ENCODE assay signal across 15 cellular contexts in the genomic region with DNA sequence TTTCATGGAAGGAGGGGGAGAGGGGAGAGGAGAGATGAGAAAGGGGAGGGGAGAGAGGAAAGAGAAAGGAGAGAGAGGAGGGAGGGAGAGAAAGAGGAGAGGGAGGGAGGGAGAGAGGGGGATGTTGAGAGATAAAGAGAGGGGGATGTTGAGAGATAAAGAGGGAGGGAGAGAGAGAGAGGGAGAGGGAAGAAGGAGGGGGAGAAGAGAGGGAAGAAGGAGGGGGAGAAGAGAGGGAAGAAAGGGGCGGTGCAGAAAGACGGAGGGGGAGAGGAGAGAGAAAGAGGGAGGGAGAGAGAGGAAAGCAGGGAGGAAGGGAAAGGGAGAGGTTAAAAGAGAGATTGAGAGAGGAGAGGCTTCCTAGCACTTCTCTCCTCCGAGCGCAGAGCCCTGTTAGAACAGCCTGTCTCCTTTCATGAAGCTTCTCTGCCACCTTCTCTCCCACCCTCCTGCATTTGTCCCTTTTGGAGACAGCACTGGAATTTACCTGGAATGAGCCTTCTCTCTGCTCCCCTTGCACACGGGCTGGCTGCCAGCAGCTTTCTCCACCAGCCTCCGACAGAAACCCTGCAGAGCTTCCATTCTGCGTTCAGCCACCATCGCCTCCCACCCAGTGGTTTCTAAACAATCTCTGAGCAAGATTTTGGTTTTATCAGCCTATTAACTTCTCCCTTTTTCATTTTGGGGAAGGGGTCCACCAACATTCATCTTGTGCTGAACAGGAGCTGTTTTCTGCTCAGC.
DNase-seq lines count a peak whose midpoint lies in the region; ATAC-seq and TF ChIP-seq lines count a peak whose summit lies in the region.
"Had no signal": no experiment of that assay in that cellular context is flagged by ENCODE, and none has a peak within 500 bp of the region (broad histone marks: within the 10 kb centered on the region; RNA-seq: fewer than 3 reads in every experiment).

No MANE protein-coding gene starts in this region.

- H3K27ac Mint-ChIP-seq in activated CD8-positive, alpha-beta memory T cell treated with anti-CD3 and anti-CD28 coated beads, Interleukin-2, amount 10 ng/mL, durations not matched to agents 7 days and 5 days: peak overlapping the region; percentile 93
- H3K27ac Mint-ChIP-seq in T-cell (peak overlapping the region in 1 of 2 donors; percentile 95), progenitor cell of endocrine pancreas (peak overlapping the region; percentile 76)
- H3K27ac Mint-ChIP-seq in central memory CD8-positive, alpha-beta T cell (ENCODE audit: low read depth): peak overlapping the region; percentile 94

- H3K4me1 Mint-ChIP-seq in activated CD8-positive, alpha-beta memory T cell treated with anti-CD3 and anti-CD28 coated beads, Interleukin-2, amount 10 ng/mL, durations not matched to agents 7 days and 5 days: peaks cover 81% of the 10 kb centered on the region
- peaks cover 37 to 62% (median 58%) of the 10 kb centered on the region in 3 donors for H3K4me1 Mint-ChIP-seq in T-cell
- peaks cover 67% of the 10 kb centered on the region for H3K4me1 Mint-ChIP-seq in central memory CD8-positive, alpha-beta T cell
- peaks cover 16% of the 10 kb centered on the region for H3K4me1 Mint-ChIP-seq in progenitor cell of endocrine pancreas (ENCODE audit: low read depth)

- H3K4me1 ChIP-seq in heart left ventricle: no peaks in the 10 kb centered on the region
- H3K4me1 ChIP-seq: uterus had no signal

- H3K4me3 Mint-ChIP-seq in activated CD8-positive, alpha-beta memory T cell treated with anti-CD3 and anti-CD28 coated beads, Interleukin-2, amount 10 ng/mL, durations not matched to agents 7 days and 5 days: peak overlapping the region; percentile 81
- H3K4me3 Mint-ChIP-seq in T-cell (peak overlapping the region in 2 of 3 donors; percentile 75 to 85), progenitor cell of endocrine pancreas (ENCODE audit: low read depth) (no peak overlapping the region)
- peak overlapping the region; percentile 75 for H3K4me3 Mint-ChIP-seq in central memory CD8-positive, alpha-beta T cell
- H3K4me3 Mint-ChIP-seq: activated naive CD8-positive, alpha-beta T cell had no signal

- H3K36me3 ChIP-seq in heart left ventricle: no peaks in the 10 kb centered on the region
- H3K36me3 ChIP-seq: uterus, WERI-Rb-1 had no signal

- H3K36me3 Mint-ChIP-seq in activated CD8-positive, alpha-beta memory T cell treated with anti-CD3 and anti-CD28 coated beads, Interleukin-2, amount 10 ng/mL, durations not matched to agents 7 days and 5 days: peaks cover 53% of the 10 kb centered on the region
- H3K36me3 Mint-ChIP-seq in T-cell (peaks cover 5% of the 10 kb centered on the region), progenitor cell of endocrine pancreas (ENCODE audit: insufficient read depth) (peaks cover 5% of the 10 kb centered on the region)
- peaks cover 8% of the 10 kb centered on the region for H3K36me3 Mint-ChIP-seq in central memory CD8-positive, alpha-beta T cell (ENCODE audit: insufficient read depth)

- H3K9me3 ChIP-seq in heart left ventricle: peaks cover 0 to 22% (median 3%) of the 10 kb centered on the region in 12 donors
- H3K9me3 ChIP-seq: uterus had no signal

- H3K9me3 Mint-ChIP-seq in activated CD8-positive, alpha-beta memory T cell treated with anti-CD3 and anti-CD28 coated beads, Interleukin-2, amount 10 ng/mL, durations not matched to agents 7 days and 5 days (ENCODE audit: low read depth): peaks cover 13% of the 10 kb centered on the region
- H3K9me3 Mint-ChIP-seq in T-cell: peaks cover 4 to 24% (median 12%) of the 10 kb centered on the region in 3 donors
- peaks cover 21% of the 10 kb centered on the region for H3K9me3 Mint-ChIP-seq in central memory CD8-positive, alpha-beta T cell
- peaks cover 41% of the 10 kb centered on the region for H3K9me3 Mint-ChIP-seq in progenitor cell of endocrine pancreas (ENCODE audit: low read depth)

- no peak for TF ChIP-seq POLR2A in heart left ventricle (IDR thresholded peaks at IDR 0.05)

- peaks cover 0 to 8% (median 0%) of the 10 kb centered on the region in 9 donors for H3K27me3 ChIP-seq in heart left ventricle
- H3K27me3 ChIP-seq: uterus had no signal

- CTCF ChIA-PET in activated CD8-positive, alpha-beta memory T cell treated with anti-CD3 and anti-CD28 coated beads, Interleukin-2, amount 10 ng/mL, durations not matched to agents 7 days and 5 days (lab: Charles Lee): interaction anchor here (0.9 to 2.9 kb wide), 9 partner anchors 10 to 51 kb away, joined by 3 to 12 read pairs (median 4); no protein-coding TSS in a partner anchor
- CTCF ChIA-PET in T-cell (lab: Charles Lee): interaction anchor here (0.6 to 1.0 kb wide), 3 partner anchors 49 to 118 kb away, joined by 3 to 14 read pairs (median 3); no protein-coding TSS in a partner anchor

- TF ChIP-seq CTCF in progenitor cell of endocrine pancreas (IDR thresholded peaks at IDR 0.05; ENCODE audit: unreplicated experiment) (no peak), heart left ventricle (IDR thresholded peaks at IDR 0.05) (no peak)

- DNase-seq in activated CD8-positive, alpha-beta memory T cell treated with anti-CD3 and anti-CD28 coated beads, Interleukin-2, amount 10 ng/mL, durations not matched to agents 7 days and 5 days: peak; percentile 67
- no peak for DNase-seq in activated CD8-positive, alpha-beta memory T cell treated with anti-CD3 and anti-CD28 coated beads for 24 hours
- DNase-seq in T-cell (peak in 20 of 34 experiments; percentile 16 to 56 (median 30)), progenitor cell of endocrine pancreas (ENCODE audit: low spot score, unreplicated experiment) (no peak), heart left ventricle (no peak)
- no peak for DNase-seq in central memory CD8-positive, alpha-beta T cell (ENCODE audit: low spot score in 2 of 2)
- DNase-seq: HCEC 1CT; NCI-H1694; NK-92 treated with Interleukin-12 subunit alpha and Interleukin-12 subunit beta, amount 100 ng/mL, for 24 hours; uterus; WERI-Rb-1 had no signal

- peak overlapping the region in 1 of 12 donors; percentile 18 for H3K4me3 ChIP-seq in heart left ventricle
- H3K4me3 ChIP-seq: uterus had no signal

- POLR2A ChIA-PET in T-cell (lab: Charles Lee): interaction anchor here in 1 of 2 donors (0.5 kb wide), 1 partner anchor 396 kb away, joined by 5 read pairs; no protein-coding TSS in a partner anchor

- no peaks in the 10 kb centered on the region for H3K27me3 Mint-ChIP-seq in activated CD8-positive, alpha-beta memory T cell treated with anti-CD3 and anti-CD28 coated beads, Interleukin-2, amount 10 ng/mL, durations not matched to agents 7 days and 5 days
- H3K27me3 Mint-ChIP-seq in T-cell (peaks cover 0 to 2% of the 10 kb centered on the region in 2 donors), progenitor cell of endocrine pancreas (no peaks in the 10 kb centered on the region)
- no peaks in the 10 kb centered on the region for H3K27me3 Mint-ChIP-seq in central memory CD8-positive, alpha-beta T cell
- H3K27me3 Mint-ChIP-seq: activated naive CD8-positive, alpha-beta T cell had no signal

- ATAC-seq in activated CD8-positive, alpha-beta memory T cell treated with anti-CD3 and anti-CD28 coated beads, Interleukin-2, amount 10 ng/mL, durations not matched to agents 7 days and 5 days: peak; percentile 41
- ATAC-seq in T-cell (replicated peaks in 1 of 4) (peak in 2 of 4 experiments; percentile 62 to 67), GM21528 (IDR thresholded peaks at IDR 0.05; ENCODE audit: low FRiP score, unreplicated experiment) (no peak), heart left ventricle (no peak), HG03097 (IDR thresholded peaks at IDR 0.05; ENCODE audit: low FRiP score, unreplicated experiment) (no peak)
- no peak for ATAC-seq in central memory CD8-positive, alpha-beta T cell (replicated peaks; ENCODE audit: extremely low read depth, poor library complexity, severe bottlenecking)
- ATAC-seq: esophagus mucosa had no signal

- no peak overlapping the region for H3K27ac ChIP-seq in heart left ventricle
- H3K27ac ChIP-seq: uterus, WERI-Rb-1 had no signal

- 13 to 28% (median 25%) methylated on average over 8 of the region's 8 CpGs for WGBS in heart left ventricle, 4 donors

- intact Hi-C loops in heart left ventricle (cut with DNase I): no loop called here

Comparison
In these comparisons a context has a peak if more than half of its experiments do, and no peak if none do; other contexts are left out.
1. DNase-seq: peak in activated CD8-positive, alpha-beta memory T cell treated with anti-CD3 and anti-CD28 coated beads, Interleukin-2, amount 10 ng/mL, durations not matched to agents 7 days and 5 days (single experiment) and T-cell (20 of 34); none in activated CD8-positive, alpha-beta memory T cell treated with anti-CD3 and anti-CD28 coated beads for 24 hours (single experiment), central memory CD8-positive, alpha-beta T cell (0 of 2), progenitor cell of endocrine pancreas (single experiment) and heart left ventricle (0 of 5).